ENCODE assay signal across 19 cellular contexts in genomic region chr11:119236891-119237290, GRCh38. TPM values are rescaled to one million over a fixed set of nuclear protein-coding genes. Genes with fewer than 3 reads are reported as not detected.
DNase-seq lines count a peak whose midpoint lies in the region; TF ChIP-seq lines count a peak whose summit lies in the region.
"Had no signal": no experiment of that assay in that cellular context is flagged by ENCODE, and none has a peak within 500 bp of the region (broad histone marks: within the 10 kb centered on the region; RNA-seq: fewer than 3 reads in every experiment).

No MANE protein-coding gene starts in this region.

- H2AFZ ChIP-seq in ACC112 (ENCODE audit: low read length, unreplicated experiment) = no peak overlapping the region
- H2AFZ ChIP-seq: neural progenitor cell had no signal

- no peaks in the 10 kb centered on the region for H3K27me3 Mint-ChIP-seq in activated CD4-positive, alpha-beta memory T cell treated with anti-CD3 and anti-CD28 coated beads for 36 hours
- H3K27me3 Mint-ChIP-seq in nephron progenitor cell (ENCODE audit: low read depth, poor library complexity) = no peaks in the 10 kb centered on the region
- no peaks in the 10 kb centered on the region for H3K27me3 Mint-ChIP-seq in T-helper 2 cell treated with Interferon-gamma antibody and Interleukin-4, amounts not matched to agents 5 μg/mL and 100 μg/mL, for 36 hours (ENCODE audit: low read depth)

- H3K9me3 Mint-ChIP-seq in activated CD4-positive, alpha-beta memory T cell treated with anti-CD3 and anti-CD28 coated beads for 36 hours = no peaks in the 10 kb centered on the region
- H3K9me3 Mint-ChIP-seq in nephron progenitor cell = no peaks in the 10 kb centered on the region
- no peaks in the 10 kb centered on the region for H3K9me3 Mint-ChIP-seq in T-helper 2 cell treated with Interferon-gamma antibody and Interleukin-4, amounts not matched to agents 5 μg/mL and 100 μg/mL, for 36 hours
- H3K9me3 Mint-ChIP-seq: neural progenitor cell, WTC11 had no signal

- TF ChIP-seq CTCF in fibroblast of pulmonary artery (IDR thresholded peaks at IDR 0.05; ENCODE audit: low read length, missing control alignments) (no peak), nephron progenitor cell (IDR thresholded peaks at IDR 0.05) (no peak)

- H3K27me3 ChIP-seq in ACC112 (ENCODE audit: insufficient read depth, low read length) = no peaks in the 10 kb centered on the region
- H3K27me3 ChIP-seq: BE2C, neural progenitor cell had no signal

- H3K4me1 ChIP-seq in ACC112 (ENCODE audit: control insufficient read depth, insufficient read depth, low read length, unreplicated experiment) = peaks cover 16% of the 10 kb centered on the region
- H3K4me1 ChIP-seq: BE2C had no signal

- H3K27ac Mint-ChIP-seq in activated CD4-positive, alpha-beta memory T cell treated with anti-CD3 and anti-CD28 coated beads for 36 hours = peak overlapping the region; percentile 44
- no peak overlapping the region for H3K27ac Mint-ChIP-seq in nephron progenitor cell
- H3K27ac Mint-ChIP-seq in T-helper 2 cell treated with Interferon-gamma antibody and Interleukin-4, amounts not matched to agents 5 μg/mL and 100 μg/mL, for 36 hours = no peak overlapping the region
- H3K27ac Mint-ChIP-seq: neural progenitor cell had no signal

- H3K4me1 Mint-ChIP-seq in activated CD4-positive, alpha-beta memory T cell treated with anti-CD3 and anti-CD28 coated beads for 36 hours (ENCODE audit: low read depth) = peaks cover 53% of the 10 kb centered on the region
- H3K4me1 Mint-ChIP-seq in nephron progenitor cell = no peaks in the 10 kb centered on the region
- H3K4me1 Mint-ChIP-seq in T-helper 2 cell treated with Interferon-gamma antibody and Interleukin-4, amounts not matched to agents 5 μg/mL and 100 μg/mL, for 36 hours (ENCODE audit: low read depth) = peaks cover 43% of the 10 kb centered on the region
- H3K4me1 Mint-ChIP-seq: neural progenitor cell had no signal

- POLR2A ChIA-PET in activated CD4-positive, alpha-beta memory T cell treated with anti-CD3 and anti-CD28 coated beads for 36 hours (lab: Charles Lee) = interaction anchor here (0.9 to 1.3 kb wide), 3 partner anchors 12 to 37 kb away, joined by 3 to 4 read pairs (median 4); no protein-coding TSS in a partner anchor

- H3K36me3 ChIP-seq in ACC112 (ENCODE audit: insufficient read depth, low read length) = peaks cover 6% of the 10 kb centered on the region; the same call in 1 of the 2 replicates
- H3K36me3 ChIP-seq: neural progenitor cell had no signal

- DNase-seq in ELR (ENCODE audit: low read depth) (peak; percentile 80), fibroblast of pulmonary artery (ENCODE audit: low read depth) (peak; percentile 14), NCI-H774 (lab: John Stamatoyannopoulos, UW) (no peak), cerebellum (ENCODE audit: low spot score) (no peak), nephron progenitor cell (no peak)
- DNase-seq in activated CD4-positive, alpha-beta memory T cell treated with anti-CD3 and anti-CD28 coated beads for 36 hours = no peak
- no peak for DNase-seq in T-helper 2 cell treated with Interferon-gamma antibody and Interleukin-4, amounts not matched to agents 5 μg/mL and 100 μg/mL, for 36 hours (ENCODE audit: low spot score)
- DNase-seq: anterior cingulate cortex, BE2C, head of caudate nucleus, kidney, NCI-H2107, NCI-H82, retina had no signal

- H3K27ac ChIP-seq in ACC112 (ENCODE audit: low read depth, low read length) = peak overlapping the region; percentile 32
- H3K27ac ChIP-seq: coronary artery, neural progenitor cell had no signal

- no peak overlapping the region for H3K4me3 Mint-ChIP-seq in activated CD4-positive, alpha-beta memory T cell treated with anti-CD3 and anti-CD28 coated beads for 36 hours
- no peak overlapping the region for H3K4me3 Mint-ChIP-seq in nephron progenitor cell
- H3K4me3 Mint-ChIP-seq in T-helper 2 cell treated with Interferon-gamma antibody and Interleukin-4, amounts not matched to agents 5 μg/mL and 100 μg/mL, for 36 hours = no peak overlapping the region
- H3K4me3 Mint-ChIP-seq: neural progenitor cell, WTC11 had no signal

- H3K4me3 ChIP-seq in ACC112 (ENCODE audit: low read depth, low read length) (no peak overlapping the region), fibroblast of pulmonary artery (replicated peaks; ENCODE audit: low read depth, low read length) (no peak overlapping the region)
- H3K4me3 ChIP-seq: coronary artery, neural progenitor cell had no signal

- H3K36me3 Mint-ChIP-seq in activated CD4-positive, alpha-beta memory T cell treated with anti-CD3 and anti-CD28 coated beads for 36 hours = peaks cover 33% of the 10 kb centered on the region
- H3K36me3 Mint-ChIP-seq in nephron progenitor cell (ENCODE audit: low read depth) = peaks cover 41% of the 10 kb centered on the region
- H3K36me3 Mint-ChIP-seq in T-helper 2 cell treated with Interferon-gamma antibody and Interleukin-4, amounts not matched to agents 5 μg/mL and 100 μg/mL, for 36 hours (ENCODE audit: low read depth) = peaks cover 57% of the 10 kb centered on the region

- CTCF ChIA-PET in activated CD4-positive, alpha-beta memory T cell treated with anti-CD3 and anti-CD28 coated beads for 36 hours (lab: Charles Lee) = interaction anchor here (0.7 to 1.4 kb wide), 4 partner anchors 26 to 196 kb away, joined by 3 to 5 read pairs (median 4); partner anchors contain the start of genes CBL and NLRX1

- H3K79me2 ChIP-seq in ACC112 (ENCODE audit: control insufficient read depth, insufficient read depth, low read length, unreplicated experiment) = peaks cover 20% of the 10 kb centered on the region

- intact Hi-C loops in activated CD4-positive, alpha-beta memory T cell treated with anti-CD3 and anti-CD28 coated beads for 36 hours (cut with micrococcal nuclease) = loop anchor here (1.0 kb wide), 3 partner anchors 12 to 23 kb away; no protein-coding TSS in a partner anchor

RNA-seq across cellular contexts. Expression of gene CBL, which starts 30.8 kb away (rescaled TPM):
- total RNA-seq in activated CD4-positive, alpha-beta memory T cell treated with anti-CD3 and anti-CD28 coated beads for 36 hours = 10 to 100 TPM; 30.8 to 31.2 TPM
- 22.0 TPM for total RNA-seq in cerebellum

RNA-seq across cellular contexts. Expression of gene NHERF4, which starts 51.6 kb away (rescaled TPM):
- under 1 TPM in 1 of 2 experiments, not detected in 1; 0.36 TPM for total RNA-seq in activated CD4-positive, alpha-beta memory T cell treated with anti-CD3 and anti-CD28 coated beads for 36 hours
- total RNA-seq in cerebellum = not detected
- total RNA-seq: endothelial cell of umbilical vein had no signal

Comparison
In these comparisons a context has a peak if more than half of its experiments do, and no peak if none do; other contexts are left out.
1. DNase-seq: peak in ELR (single experiment) and fibroblast of pulmonary artery (single experiment); none in activated CD4-positive, alpha-beta memory T cell treated with anti-CD3 and anti-CD28 coated beads for 36 hours (single experiment), NCI-H774 (single experiment), cerebellum (single experiment), nephron progenitor cell (single experiment) and T-helper 2 cell treated with Interferon-gamma antibody and Interleukin-4, amounts not matched to agents 5 μg/mL and 100 μg/mL, for 36 hours (single experiment).